Comparison of ENCODE assay signal across 41 cellular contexts in genomic region chr2:3709225-3709624, GRCh38. TPM values are rescaled to one million over a fixed set of nuclear protein-coding genes. Genes with fewer than 3 reads are reported as not detected.
"Had no signal": no experiment of that assay in that cellular context is flagged by ENCODE, and none has a peak within 500 bp of the region (broad histone marks: within the 10 kb centered on the region; RNA-seq: fewer than 3 reads in every experiment).

No MANE protein-coding gene starts in this region.

- ATAC-seq: activated naive CD4-positive, alpha-beta T cell treated with anti-CD3 and anti-CD28 coated beads, Interleukin-2, amount 50 U/mL, for 72 hours; activated naive CD8-positive, alpha-beta T cell treated with anti-CD3 and anti-CD28 coated beads, Interleukin-2, amount 50 U/mL, for 24 hours; activated T-cell treated with anti-CD3 and anti-CD28 coated beads, Interleukin-2, amount 50 U/mL, for 4 hours; activated T-cell treated with anti-CD3 and anti-CD28 coated beads, Interleukin-2, amount 50 U/mL, for 72 hours; activated T-helper 17 cell treated with anti-CD3 and anti-CD28 coated beads, Interleukin-2, amount 50 U/mL, for 72 hours; body of pancreas had no signal

- H3K36me3 Mint-ChIP-seq: activated naive CD4-positive, alpha-beta T cell treated with anti-CD3 and anti-CD28 coated beads, Interleukin-2, amount 10 ng/mL, durations not matched to agents 7 days and 5 days; activated naive CD4-positive, alpha-beta T cell treated with anti-CD3 and anti-CD28 coated beads, Interleukin-2, amount 50 U/mL, for 24 hours; activated naive CD8-positive, alpha-beta T cell; activated naive CD8-positive, alpha-beta T cell treated with anti-CD3 and anti-CD28 coated beads for 36 hours; activated naive CD8-positive, alpha-beta T cell treated with anti-CD3 and anti-CD28 coated beads, Interleukin-2, amount 10 ng/mL, durations not matched to agents 7 days and 5 days had no signal

- H3K4me1 Mint-ChIP-seq: activated naive CD4-positive, alpha-beta T cell treated with anti-CD3 and anti-CD28 coated beads, Interleukin-2, amount 10 ng/mL, durations not matched to agents 7 days and 5 days; activated naive CD4-positive, alpha-beta T cell treated with anti-CD3 and anti-CD28 coated beads, Interleukin-2, amount 50 U/mL, for 24 hours; activated naive CD8-positive, alpha-beta T cell treated with anti-CD3 and anti-CD28 coated beads for 36 hours; activated naive CD8-positive, alpha-beta T cell treated with anti-CD3 and anti-CD28 coated beads, Interleukin-2, amount 10 ng/mL, durations not matched to agents 7 days and 5 days; activated naive CD8-positive, alpha-beta T cell treated with anti-CD3 and anti-CD28 coated beads, Interleukin-2, amount 50 U/mL, for 24 hours; activated T-helper 17 cell treated with anti-CD3 and anti-CD28 coated beads, Interleukin-2, amount 50 U/mL, for 72 hours; central memory CD8-positive, alpha-beta T cell had no signal

- H3K27me3 ChIP-seq: adrenal gland, ascending aorta, body of pancreas had no signal

- H3K36me3 ChIP-seq: adrenal gland, ascending aorta, brain microvascular endothelial cell, breast epithelium, cardiac muscle cell had no signal

- H3K9me3 Mint-ChIP-seq: activated naive CD4-positive, alpha-beta T cell treated with anti-CD3 and anti-CD28 coated beads for 36 hours; activated naive CD4-positive, alpha-beta T cell treated with anti-CD3 and anti-CD28 coated beads, Interleukin-2, amount 10 ng/mL, durations not matched to agents 7 days and 5 days; activated naive CD4-positive, alpha-beta T cell treated with anti-CD3 and anti-CD28 coated beads, Interleukin-2, amount 50 U/mL, for 24 hours; activated naive CD8-positive, alpha-beta T cell treated with anti-CD3 and anti-CD28 coated beads for 36 hours; activated naive CD8-positive, alpha-beta T cell treated with anti-CD3 and anti-CD28 coated beads, Interleukin-2, amount 10 ng/mL, durations not matched to agents 7 days and 5 days; activated naive CD8-positive, alpha-beta T cell treated with anti-CD3 and anti-CD28 coated beads, Interleukin-2, amount 50 U/mL, for 24 hours; activated T-cell treated with anti-CD3 and anti-CD28 coated beads, Interleukin-2, amount 50 U/mL, for 24 hours; activated T-cell treated with anti-CD3 and anti-CD28 coated beads, Interleukin-2, amount 50 U/mL, for 4 hours; activated T-helper 1 cell treated with anti-CD3 and anti-CD28 coated beads, Interleukin-12 subunit alpha, Interleukin-12 subunit beta, Interleukin-2, Interleukin-4 antibody, amounts not matched to agents 30 ng/mL and 10 ng/mL and 1 ng/mL, durations not matched to agents 14 hours and 24 hours and 36 hours; activated T-helper 17 cell treated with anti-CD3 and anti-CD28 coated beads, Interleukin-2, amount 50 U/mL, for 72 hours; activated T-helper 2 cell treated with anti-CD3 and anti-CD28 coated beads, Interferon-gamma antibody, Interleukin-2, Interleukin-4, amounts not matched to agents 10 μg/mL and 5 μg/mL and 100 μg/mL, durations not matched to agents 14 hours and 24 hours and 36 hours; central memory CD8-positive, alpha-beta T cell had no signal

- H3K27ac ChIP-seq: adrenal gland, ascending aorta, body of pancreas, brain microvascular endothelial cell, breast epithelium, cardiac muscle cell had no signal

- H3K4me1 ChIP-seq: adrenal gland, body of pancreas, breast epithelium had no signal

- DNase-seq: activated effector memory CD4-positive, alpha-beta T cell treated with anti-CD3 and anti-CD28 coated beads, Interleukin-2, amount 50 U/mL, for 16 hours; activated effector memory CD4-positive, alpha-beta T cell treated with Interleukin-2 at 50 U/mL for 16 hours; activated gamma-delta T cell; activated gamma-delta T cell treated with Interleukin-2 at 50 U/mL for 16 hours; activated naive CD4-positive, alpha-beta T cell; activated naive CD4-positive, alpha-beta T cell treated with anti-CD3 and anti-CD28 coated beads for 36 hours; activated naive CD4-positive, alpha-beta T cell treated with anti-CD3 and anti-CD28 coated beads, Interleukin-2, amount 10 ng/mL, durations not matched to agents 7 days and 5 days; activated naive CD4-positive, alpha-beta T cell treated with anti-CD3 and anti-CD28 coated beads, Interleukin-2, amount 50 U/mL, for 16 hours; activated naive CD4-positive, alpha-beta T cell treated with Interleukin-2 at 50 U/mL for 16 hours; activated naive CD8-positive, alpha-beta T cell treated with anti-CD3 and anti-CD28 coated beads for 36 hours; activated naive CD8-positive, alpha-beta T cell treated with anti-CD3 and anti-CD28 coated beads, Interleukin-2, amount 10 ng/mL, durations not matched to agents 7 days and 5 days; activated naive CD8-positive, alpha-beta T cell treated with anti-CD3 and anti-CD28 coated beads, Interleukin-2, amount 50 U/mL, for 24 hours; activated T-cell treated with anti-CD3 and anti-CD28 coated beads for 4 hours; activated T-cell treated with anti-CD3 and anti-CD28 coated beads, Interleukin-2, amount 50 U/mL, for 1 hour; activated T-cell treated with anti-CD3 and anti-CD28 coated beads, Interleukin-2, amount 50 U/mL, for 24 hours; activated T-cell treated with anti-CD3 and anti-CD28 coated beads, Interleukin-2, amount 50 U/mL, for 4 hours; activated T-cell treated with anti-CD3 and anti-CD28 coated beads, Interleukin-2, amount 50 U/mL, for 48 hours; activated T-cell treated with anti-CD3 and anti-CD28 coated beads, Interleukin-2, amount 50 U/mL, for 72 hours; adrenal gland; amniotic stem cell; amygdala; anterior cingulate cortex; aorta; body of pancreas; brain microvascular endothelial cell; central memory CD4-positive, alpha-beta T cell; cerebellar nuclear complex had no signal

- H3K9me3 ChIP-seq: adrenal gland, ascending aorta, body of pancreas, breast epithelium had no signal

- H3K27ac Mint-ChIP-seq: activated naive CD4-positive, alpha-beta T cell treated with anti-CD3 and anti-CD28 coated beads for 36 hours; activated naive CD4-positive, alpha-beta T cell treated with anti-CD3 and anti-CD28 coated beads, Interleukin-2, amount 10 ng/mL, durations not matched to agents 7 days and 5 days; activated naive CD4-positive, alpha-beta T cell treated with anti-CD3 and anti-CD28 coated beads, Interleukin-2, amount 50 U/mL, for 24 hours; activated naive CD4-positive, alpha-beta T cell treated with anti-CD3 and anti-CD28 coated beads, Interleukin-2, amount 50 U/mL, for 72 hours; activated naive CD8-positive, alpha-beta T cell; activated naive CD8-positive, alpha-beta T cell treated with anti-CD3 and anti-CD28 coated beads for 36 hours; activated naive CD8-positive, alpha-beta T cell treated with anti-CD3 and anti-CD28 coated beads, Interleukin-2, amount 10 ng/mL, durations not matched to agents 7 days and 5 days; activated naive CD8-positive, alpha-beta T cell treated with anti-CD3 and anti-CD28 coated beads, Interleukin-2, amount 50 U/mL, for 24 hours; activated T-cell treated with anti-CD3 and anti-CD28 coated beads, Interleukin-2, amount 50 U/mL, for 24 hours; activated T-cell treated with anti-CD3 and anti-CD28 coated beads, Interleukin-2, amount 50 U/mL, for 72 hours; activated T-helper 1 cell treated with anti-CD3 and anti-CD28 coated beads, Interleukin-12 subunit alpha, Interleukin-12 subunit beta, Interleukin-2, Interleukin-4 antibody, amounts not matched to agents 30 ng/mL and 10 ng/mL and 1 ng/mL, durations not matched to agents 14 hours and 24 hours and 36 hours; activated T-helper 17 cell treated with anti-CD3 and anti-CD28 coated beads, Interleukin-2, amount 50 U/mL, for 72 hours; activated T-helper 2 cell treated with anti-CD3 and anti-CD28 coated beads, Interferon-gamma antibody, Interleukin-2, Interleukin-4, amounts not matched to agents 10 μg/mL and 5 μg/mL and 100 μg/mL, durations not matched to agents 14 hours and 24 hours and 36 hours had no signal

- H3K4me3 ChIP-seq: adrenal gland, ascending aorta, body of pancreas, breast epithelium, cardiac muscle cell had no signal

- H3K4me3 Mint-ChIP-seq: activated naive CD4-positive, alpha-beta T cell treated with anti-CD3 and anti-CD28 coated beads for 36 hours; activated naive CD4-positive, alpha-beta T cell treated with anti-CD3 and anti-CD28 coated beads, Interleukin-2, amount 10 ng/mL, durations not matched to agents 7 days and 5 days; activated naive CD4-positive, alpha-beta T cell treated with anti-CD3 and anti-CD28 coated beads, Interleukin-2, amount 50 U/mL, for 24 hours; activated naive CD8-positive, alpha-beta T cell; activated naive CD8-positive, alpha-beta T cell treated with anti-CD3 and anti-CD28 coated beads for 36 hours; activated naive CD8-positive, alpha-beta T cell treated with anti-CD3 and anti-CD28 coated beads, Interleukin-2, amount 10 ng/mL, durations not matched to agents 7 days and 5 days; activated naive CD8-positive, alpha-beta T cell treated with anti-CD3 and anti-CD28 coated beads, Interleukin-2, amount 50 U/mL, for 24 hours; activated T-cell treated with anti-CD3 and anti-CD28 coated beads, Interleukin-2, amount 50 U/mL, for 24 hours; activated T-cell treated with anti-CD3 and anti-CD28 coated beads, Interleukin-2, amount 50 U/mL, for 4 hours; activated T-cell treated with anti-CD3 and anti-CD28 coated beads, Interleukin-2, amount 50 U/mL, for 72 hours; activated T-helper 1 cell treated with anti-CD3 and anti-CD28 coated beads, Interleukin-12 subunit alpha, Interleukin-12 subunit beta, Interleukin-2, Interleukin-4 antibody, amounts not matched to agents 30 ng/mL and 10 ng/mL and 1 ng/mL, durations not matched to agents 14 hours and 24 hours and 36 hours; activated T-helper 17 cell treated with anti-CD3 and anti-CD28 coated beads, Interleukin-2, amount 50 U/mL, for 72 hours; brain; central memory CD8-positive, alpha-beta T cell had no signal

RNA-seq across cellular contexts. Expression of gene DCDC2C, which starts 5.8 kb away (rescaled TPM):
- total RNA-seq: activated naive CD4-positive, alpha-beta T cell treated with anti-CD3 and anti-CD28 coated beads for 36 hours; activated naive CD4-positive, alpha-beta T cell treated with anti-CD3 and anti-CD28 coated beads, Interleukin-2, amount 50 U/mL, for 72 hours; activated naive CD8-positive, alpha-beta T cell treated with anti-CD3 and anti-CD28 coated beads for 36 hours; activated naive CD8-positive, alpha-beta T cell treated with anti-CD3 and anti-CD28 coated beads, Interleukin-2, amount 10 ng/mL, durations not matched to agents 7 days and 5 days; activated T-cell treated with anti-CD3 and anti-CD28 coated beads, Interleukin-2, amount 50 U/mL, for 4 hours; activated T-cell treated with anti-CD3 and anti-CD28 coated beads, Interleukin-2, amount 50 U/mL, for 72 hours; activated T-helper 1 cell treated with anti-CD3 and anti-CD28 coated beads, Interleukin-12 subunit alpha, Interleukin-12 subunit beta, Interleukin-2, Interleukin-4 antibody, amounts not matched to agents 30 ng/mL and 10 ng/mL and 1 ng/mL, durations not matched to agents 14 hours and 24 hours and 36 hours; activated T-helper 17 cell treated with anti-CD3 and anti-CD28 coated beads, Interleukin-2, amount 50 U/mL, for 72 hours; activated T-helper 2 cell treated with anti-CD3 and anti-CD28 coated beads, Interferon-gamma antibody, Interleukin-2, Interleukin-4, amounts not matched to agents 10 μg/mL and 5 μg/mL and 100 μg/mL, durations not matched to agents 14 hours and 24 hours and 36 hours; astrocyte; body of pancreas; bronchial epithelial cell; cardiac muscle cell; cardiac septum had no signal

RNA-seq across cellular contexts. Expression of gene ALLC, which starts 51.2 kb away (rescaled TPM):
- total RNA-seq: activated naive CD4-positive, alpha-beta T cell treated with anti-CD3 and anti-CD28 coated beads for 36 hours; activated naive CD4-positive, alpha-beta T cell treated with anti-CD3 and anti-CD28 coated beads, Interleukin-2, amount 50 U/mL, for 72 hours; activated naive CD8-positive, alpha-beta T cell treated with anti-CD3 and anti-CD28 coated beads for 36 hours; activated naive CD8-positive, alpha-beta T cell treated with anti-CD3 and anti-CD28 coated beads, Interleukin-2, amount 10 ng/mL, durations not matched to agents 7 days and 5 days; activated T-cell treated with anti-CD3 and anti-CD28 coated beads, Interleukin-2, amount 50 U/mL, for 4 hours; activated T-cell treated with anti-CD3 and anti-CD28 coated beads, Interleukin-2, amount 50 U/mL, for 72 hours; activated T-helper 1 cell treated with anti-CD3 and anti-CD28 coated beads, Interleukin-12 subunit alpha, Interleukin-12 subunit beta, Interleukin-2, Interleukin-4 antibody, amounts not matched to agents 30 ng/mL and 10 ng/mL and 1 ng/mL, durations not matched to agents 14 hours and 24 hours and 36 hours; activated T-helper 17 cell treated with anti-CD3 and anti-CD28 coated beads, Interleukin-2, amount 50 U/mL, for 72 hours; activated T-helper 2 cell treated with anti-CD3 and anti-CD28 coated beads, Interferon-gamma antibody, Interleukin-2, Interleukin-4, amounts not matched to agents 10 μg/mL and 5 μg/mL and 100 μg/mL, durations not matched to agents 14 hours and 24 hours and 36 hours; aorta; ascending aorta; astrocyte; body of pancreas; bronchial epithelial cell; cardiac muscle cell; cardiac septum had no signal
